13 cellular contexts compared by ENCODE assay signal in the genomic region with DNA sequence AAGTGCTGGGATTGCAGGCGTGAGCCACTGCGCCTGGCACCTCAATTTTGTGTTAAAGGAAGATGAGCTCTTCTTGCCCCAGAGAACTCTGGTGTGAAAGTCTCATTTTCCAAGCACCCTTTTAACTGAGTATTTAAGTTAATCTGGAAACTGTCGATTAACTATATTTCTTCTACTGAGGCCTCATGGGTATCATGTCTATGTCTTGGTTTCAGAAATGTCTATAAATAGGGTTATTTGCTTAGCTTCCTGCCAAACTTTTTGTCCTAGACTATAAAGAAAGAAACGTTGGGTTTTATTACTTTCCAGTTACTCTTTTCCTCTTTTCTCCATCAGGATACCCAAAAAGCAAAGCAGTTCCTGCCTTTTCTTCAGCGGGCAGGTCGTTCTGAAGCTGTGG.
"Had no signal": no experiment of that assay in that cellular context is flagged by ENCODE, and none has a peak within 500 bp of the region (broad histone marks: within the 10 kb centered on the region; RNA-seq: fewer than 3 reads in every experiment).

No MANE protein-coding gene starts in this region.

- H3K36me3 ChIP-seq: thyroid gland had no signal

- DNase-seq: activated CD4-positive, alpha-beta T cell treated with anti-CD3 and anti-CD28 coated beads, Interleukin-2, amount 10 ng/mL, durations not matched to agents 24 days and 14 days; activated CD8-positive, alpha-beta memory T cell treated with anti-CD3 and anti-CD28 coated beads for 24 hours; activated naive CD4-positive, alpha-beta T cell treated with anti-CD3 and anti-CD28 coated beads for 36 hours; adrenal gland; foreskin keratinocyte; heart left ventricle; left colon; naive thymus-derived CD8-positive, alpha-beta T cell; posterior cingulate gyrus; thyroid gland had no signal

- H3K9me3 ChIP-seq: adrenal gland, thyroid gland, vagina had no signal

- H3K27ac ChIP-seq: adrenal gland, foreskin keratinocyte, heart left ventricle, skin epidermis, thyroid gland, vagina had no signal

- H3K27me3 ChIP-seq: adrenal gland, foreskin keratinocyte, heart left ventricle, thyroid gland, vagina had no signal

- H3K9me3 Mint-ChIP-seq: activated CD4-positive, alpha-beta T cell treated with anti-CD3 and anti-CD28 coated beads, Interleukin-2, amount 10 ng/mL, durations not matched to agents 24 days and 14 days; activated naive CD4-positive, alpha-beta T cell treated with anti-CD3 and anti-CD28 coated beads for 36 hours; naive thymus-derived CD8-positive, alpha-beta T cell; WTC11 had no signal

- H3K27ac Mint-ChIP-seq: activated CD4-positive, alpha-beta T cell treated with anti-CD3 and anti-CD28 coated beads, Interleukin-2, amount 10 ng/mL, durations not matched to agents 24 days and 14 days; activated naive CD4-positive, alpha-beta T cell treated with anti-CD3 and anti-CD28 coated beads for 36 hours; WTC11 had no signal

- ATAC-seq: foreskin keratinocyte; heart left ventricle; left colon; naive thymus-derived CD8-positive, alpha-beta T cell; WTC11 had no signal

- H3K27me3 Mint-ChIP-seq: activated CD4-positive, alpha-beta T cell treated with anti-CD3 and anti-CD28 coated beads, Interleukin-2, amount 10 ng/mL, durations not matched to agents 24 days and 14 days; naive thymus-derived CD8-positive, alpha-beta T cell had no signal

- H3K4me1 ChIP-seq: foreskin keratinocyte, vagina had no signal

- H3K4me3 Mint-ChIP-seq: activated CD4-positive, alpha-beta T cell treated with anti-CD3 and anti-CD28 coated beads, Interleukin-2, amount 10 ng/mL, durations not matched to agents 24 days and 14 days; activated naive CD4-positive, alpha-beta T cell treated with anti-CD3 and anti-CD28 coated beads for 36 hours; naive thymus-derived CD8-positive, alpha-beta T cell; WTC11 had no signal

- H3K4me3 ChIP-seq: adrenal gland, heart left ventricle, skin epidermis, thyroid gland, vagina had no signal
